In genomic region chr2:77640924-77641323, GRCh38 we compare ENCODE assay signal across 24 cellular contexts.
DNase-seq lines count a peak whose midpoint lies in the region; ATAC-seq, FAIRE-seq and TF ChIP-seq lines count a peak whose summit lies in the region.
"Had no signal": no experiment of that assay in that cellular context is flagged by ENCODE, and none has a peak within 500 bp of the region (broad histone marks: within the 10 kb centered on the region; RNA-seq: fewer than 3 reads in every experiment).

No MANE protein-coding gene starts in this region.

- POLR2A ChIA-PET in HepG2 (lab: Yijun Ruan, JAX) (no interaction called here), HEK293 (lab: Yijun Ruan, JAX) (no interaction called here)

- no peak for FAIRE-seq in HepG2 (lab: Jason Lieb, UNC)
- FAIRE-seq: A204.1, GM12878, GM12892, GM18507 had no signal

- TF ChIP-seq RAD21 in HepG2 (CRISPR knock-in tag; IDR thresholded peaks at IDR 0.05) = no peak

- H3K27me3 ChIP-seq in HepG2 (ENCODE audit: control insufficient read depth in 1 of 2, insufficient read depth in 2 of 2, low read length in 2 of 2) (no peaks in the 10 kb centered on the region), right lobe of liver (no peaks in the 10 kb centered on the region), suprapubic skin (no peaks in the 10 kb centered on the region)
- H3K27me3 ChIP-seq: BE2C, BLaER1 had no signal

- intact Hi-C loops in HepG2 (cut with micrococcal nuclease; ENCODE audit: unreplicated experiment) (no loop called here), right lobe of liver (cut with DNase I) (no loop called here)

- no peaks in the 10 kb centered on the region for H3K79me2 ChIP-seq in HepG2 (ENCODE audit: insufficient read depth, low read length)

- H3K4me3 ChIP-seq in HepG2 (replicated peaks in 1 of 3; ENCODE audit: insufficient read depth in 1 of 3, low read depth in 2 of 3, low read length in 3 of 3) = no peak overlapping the region
- no peak overlapping the region for H3K4me3 ChIP-seq in right lobe of liver
- H3K4me3 ChIP-seq in HEK293 (ENCODE audit: low read depth, low read length) = no peak overlapping the region
- H3K4me3 ChIP-seq in coronary artery = no peak overlapping the region
- no peak overlapping the region for H3K4me3 ChIP-seq in suprapubic skin
- H3K4me3 ChIP-seq: BLaER1, GM12878 had no signal

- H3K36me3 ChIP-seq in HepG2 (replicated peaks in 1 of 2; ENCODE audit: control insufficient read depth in 1 of 2, insufficient read depth in 2 of 2, low read length in 2 of 2) (no peaks in the 10 kb centered on the region), right lobe of liver (no peaks in the 10 kb centered on the region), HEK293 (ENCODE audit: control insufficient read depth in 2 of 2, insufficient read depth in 1 of 2, low read length in 2 of 2) (no peaks in the 10 kb centered on the region), suprapubic skin (no peaks in the 10 kb centered on the region)
- H3K36me3 ChIP-seq: BE2C, BLaER1 had no signal

- H4K20me1 ChIP-seq in HepG2 (ENCODE audit: insufficient read depth, low read length) = no peaks in the 10 kb centered on the region
- H4K20me1 ChIP-seq: BLaER1 had no signal

- no TSS peak for BruUV-seq in HepG2 (replicated peaks; lab: Mats Ljungman, UMichigan)

- no peak overlapping the region for H2AFZ ChIP-seq in HepG2 (ENCODE audit: low read length)

- H3K9me3 ChIP-seq in HepG2 (ENCODE audit: low read length) (peaks cover 36% of the 10 kb centered on the region), right lobe of liver (no peaks in the 10 kb centered on the region), HEK293 (ENCODE audit: control insufficient read depth, insufficient read depth, low read depth, low read length) (no peaks in the 10 kb centered on the region), suprapubic skin (peaks cover 26% of the 10 kb centered on the region)
- H3K9me3 ChIP-seq: BE2C had no signal

- CTCF ChIA-PET in HepG2 (lab: Yijun Ruan, JAX; ENCODE audit: low intra/inter-chr PET ratio, low total read pairs) (no interaction called here), HEK293 (lab: Yijun Ruan, JAX) (no interaction called here)

- ATAC-seq in HepG2 (no peak), right lobe of liver (no peak)
- ATAC-seq: GM12878 had no signal

- 0% methylated on average over 1 of the region's 1 CpG for WGBS in HepG2 (ENCODE audit: low lambda C conversion rate)
- 57% methylated on average over 1 of the region's 1 CpG for WGBS in right lobe of liver (ENCODE audit: insufficient coverage, low coverage, low lambda C conversion rate, missing lambda C conversion rate)
- WGBS in suprapubic skin = 71% methylated on average over 1 of the region's 1 CpG

- in situ Hi-C loops in HepG2 (cut with HindIII; ENCODE audit: extremely low pct_ligation_motif_present, low pct_unique_long_range_greater_than_20kb) = no loop called here

- H3K27ac ChIP-seq in HepG2 (ENCODE audit: extremely low read length, insufficient read depth, low read length) (no peak overlapping the region), right lobe of liver (no peak overlapping the region), HEK293 (ENCODE audit: extremely low read depth, low read depth, low read length) (no peak overlapping the region), coronary artery (no peak overlapping the region), suprapubic skin (no peak overlapping the region)
- H3K27ac ChIP-seq: BLaER1 had no signal

- H3K4me1 ChIP-seq in HepG2 (ENCODE audit: insufficient read depth, low read length) = no peaks in the 10 kb centered on the region
- no peaks in the 10 kb centered on the region for H3K4me1 ChIP-seq in right lobe of liver
- no peaks in the 10 kb centered on the region for H3K4me1 ChIP-seq in HEK293 (ENCODE audit: control insufficient read depth, insufficient read depth, low read length)
- H3K4me1 ChIP-seq in suprapubic skin = no peaks in the 10 kb centered on the region
- H3K4me1 ChIP-seq: BE2C, BLaER1 had no signal

- TF ChIP-seq POLR2A in HepG2 (IDR thresholded peaks at IDR 0.05; ENCODE audit: insufficient read depth in 1 of 2, low read depth in 2 of 2, low read length in 2 of 2) (no peak), right lobe of liver (IDR thresholded peaks at IDR 0.05) (no peak), suprapubic skin (IDR thresholded peaks at IDR 0.05) (no peak)

- H3K4me2 ChIP-seq in HepG2 (ENCODE audit: low read depth, low read length) = no peak overlapping the region
- H3K4me2 ChIP-seq: BLaER1 had no signal

- TF ChIP-seq EP300 in HepG2 (IDR thresholded peaks at IDR 0.05; ENCODE audit: low read depth in 2 of 2, low read length in 2 of 2) (no peak), HepG2 (CRISPR knock-in tag; IDR thresholded peaks at IDR 0.05; ENCODE audit: borderline replicate concordance) (no peak), suprapubic skin (IDR thresholded peaks at IDR 0.05) (no peak)

- TF ChIP-seq CTCF in HepG2 (CRISPR knock-in tag; IDR thresholded peaks at IDR 0.05) = no peak
- no peak for TF ChIP-seq CTCF in right lobe of liver (IDR thresholded peaks at IDR 0.05)
- TF ChIP-seq CTCF in HEK293 (tag by site-specific recombination; IDR thresholded peaks at IDR 0.05) = no peak
- TF ChIP-seq CTCF in coronary artery (IDR thresholded peaks at IDR 0.05) = no peak
- TF ChIP-seq CTCF in suprapubic skin (IDR thresholded peaks at IDR 0.05) = no peak

- H3K9ac ChIP-seq in HepG2 (ENCODE audit: insufficient read depth, low read depth, low read length) = no peak overlapping the region
- H3K9ac ChIP-seq: BLaER1 had no signal

- DNase-seq in HepG2 (ENCODE audit: low spot score) = no peak
- DNase-seq in right lobe of liver = no peak
- DNase-seq in coronary artery (ENCODE audit: low spot score) = no peak
- DNase-seq in suprapubic skin (ENCODE audit: low spot score in 2 of 2) = no peak
- DNase-seq: 8988T; ACHN; BE2C; C1 segment of cervical spinal cord; CD4-positive, alpha-beta memory T cell; CD4-positive, CD25-positive, alpha-beta regulatory T cell; CD8-positive, alpha-beta memory T cell; COR-L47; DMS 273 treated with DMSO at 0.1 percent for 48 hours; DMS153; DMS53; DND-41; EL; GDM1 had no signal

TF ChIP-seq in HepG2, 621 proteins besides CTCF, POLR2A, EP300 and RAD21:
- TF ChIP-seq ZNF136 (CRISPR knock-in tag; IDR thresholded peaks at IDR 0.05; ENCODE audit: low read depth) (peak; percentile 78; the same call in 1 of the 2 replicates), ZBTB42 (CRISPR knock-in tag; IDR thresholded peaks at IDR 0.05) (no peak)

TF ChIP-seq in HEK293, 187 proteins besides CTCF, POLR2A, EP300 and RAD21:
- TF ChIP-seq TRIM28 (IDR thresholded peaks at IDR 0.05; ENCODE audit: borderline replicate concordance, low read length) (peak; percentile 77; the same call in 1 of the 2 replicates), SETDB1 (IDR thresholded peaks at IDR 0.05; ENCODE audit: insufficient read length, low read length) (peak; percentile 95), ZNF558 (tag by site-specific recombination; IDR thresholded peaks at IDR 0.05) (no peak)

Comparison
In these comparisons a context has a peak if more than half of its experiments do, and no peak if none do; other contexts are left out.
1. Of the 63 proteins assayed by ChIP-seq in both HepG2 and HEK293: peak only in HepG2: none; only in HEK293: SETDB1; in both: none; in neither: 62.